ENCODE assay signal across 4 cellular contexts in the genomic region with DNA sequence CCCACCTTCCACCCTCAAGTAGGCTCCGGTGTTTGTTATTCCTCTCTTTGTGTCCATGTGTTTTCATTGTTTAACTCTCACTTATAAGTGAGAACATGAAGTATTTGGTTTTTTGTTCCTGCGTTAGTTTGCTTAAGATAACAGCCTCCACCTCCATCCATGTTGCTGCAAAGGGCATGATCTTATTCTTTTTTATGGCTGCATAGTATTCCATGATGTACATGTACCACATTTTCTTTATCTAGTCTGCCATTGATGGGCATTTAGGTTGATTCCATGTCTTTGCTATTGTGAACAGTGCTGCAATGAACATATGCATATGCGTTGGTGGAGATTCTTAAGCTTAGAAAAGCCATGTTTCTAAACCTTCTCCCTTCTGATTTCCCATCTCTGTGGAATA. TPM values are rescaled to one million over a fixed set of nuclear protein-coding genes. Genes with fewer than 3 reads are reported as not detected.
"Had no signal": no experiment of that assay in that cellular context is flagged by ENCODE, and none has a peak within 500 bp of the region (broad histone marks: within the 10 kb centered on the region; RNA-seq: fewer than 3 reads in every experiment).

No MANE protein-coding gene starts in this region.

RNA-seq across cellular contexts. Expression of a gene that starts 44.3 kb away (rescaled TPM):
- total RNA-seq: GM23248, H4, H7, HT-29 had no signal
- polyA plus RNA-seq: GM23248 had no signal
